9 cellular contexts compared by ENCODE assay signal in the genomic region with DNA sequence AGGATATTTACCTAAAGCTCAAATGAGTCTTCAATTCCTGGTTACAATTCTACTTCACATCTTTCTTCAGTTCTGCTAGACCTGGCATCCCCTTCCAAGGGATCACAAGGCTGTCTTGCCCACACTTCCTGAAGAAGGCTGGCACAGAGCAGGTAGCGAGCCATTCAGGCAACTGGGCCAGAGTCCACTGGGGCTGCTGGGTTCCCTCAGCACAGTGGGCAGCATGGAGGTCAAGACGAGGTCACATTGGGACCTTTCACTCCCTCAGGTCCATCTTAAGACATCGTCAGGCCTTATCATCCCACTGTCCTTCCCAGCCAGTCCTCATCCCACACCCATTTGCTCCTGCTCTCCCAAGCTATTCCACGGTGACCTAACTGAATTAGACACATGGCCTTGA.
A peak's percentile ranks its signal among the peaks of the same experiment; 100 is the strongest.
DNase-seq lines count a peak whose midpoint lies in the region; ATAC-seq and TF ChIP-seq lines count a peak whose summit lies in the region.
"Had no signal": no experiment of that assay in that cellular context is flagged by ENCODE, and none has a peak within 500 bp of the region (broad histone marks: within the 10 kb centered on the region; RNA-seq: fewer than 3 reads in every experiment).

No MANE protein-coding gene starts in this region.

- H3K27ac ChIP-seq in DOHH2 (ENCODE audit: low read depth, low read length), result peak overlapping the region; percentile 85
- H3K27ac ChIP-seq in esophagus muscularis mucosa (replicated peaks in 1 of 4), result peak overlapping the region in 3 of 4 donors; percentile 9 to 68 (median 51)
- H3K27ac ChIP-seq in skeletal muscle tissue (ENCODE audit: low read depth, low read length), result peak overlapping the region; percentile 36
- H3K27ac ChIP-seq: WERI-Rb-1 had no signal

- no peak for ATAC-seq in T-cell (replicated peaks in 1 of 4)
- ATAC-seq in GM18520 (IDR thresholded peaks at IDR 0.05; ENCODE audit: unreplicated experiment), result no peak
- no peak for ATAC-seq in HG02763 (IDR thresholded peaks at IDR 0.05; ENCODE audit: unreplicated experiment)

- DNase-seq in T-cell (no peak), esophagus muscularis mucosa (ENCODE audit: extremely low spot score) (no peak), NCI-H748 (lab: John Stamatoyannopoulos, UW; ENCODE audit: unreplicated experiment) (no peak), NCI-H1048 (lab: John Stamatoyannopoulos, UW) (no peak)
- DNase-seq: WERI-Rb-1 had no signal

- H3K4me3 ChIP-seq in DOHH2 (ENCODE audit: low read length) (peak overlapping the region; percentile 64), esophagus muscularis mucosa (no peak overlapping the region), skeletal muscle tissue (ENCODE audit: low read length in 3 of 3) (no peak overlapping the region)

- H3K4me1 Mint-ChIP-seq in T-cell, result peaks cover 55 to 60% (median 58%) of the 10 kb centered on the region in 3 donors

- TF ChIP-seq CTCF in DOHH2 (IDR thresholded peaks at IDR 0.05; ENCODE audit: low read depth, low read length, poor library complexity, severe bottlenecking) (no peak), esophagus muscularis mucosa (IDR thresholded peaks at IDR 0.05) (no peak)

- H3K27me3 Mint-ChIP-seq in T-cell, result no peaks in the 10 kb centered on the region

- H3K9me3 Mint-ChIP-seq in T-cell, result no peaks in the 10 kb centered on the region

- TF ChIP-seq EP300 in esophagus muscularis mucosa (IDR thresholded peaks at IDR 0.05), result no peak

- H4K20me1 ChIP-seq in DOHH2 (ENCODE audit: control insufficient read depth, insufficient read depth, low read depth, low read length), result no peaks in the 10 kb centered on the region

- H3K9ac ChIP-seq in skeletal muscle tissue (ENCODE audit: low read depth in 1 of 3, low read length in 3 of 3), result no peak overlapping the region

- TF ChIP-seq POLR2A in esophagus muscularis mucosa (IDR thresholded peaks at IDR 0.05; ENCODE audit: low read depth), result no peak

- peaks cover 13% of the 10 kb centered on the region for H3F3A ChIP-seq in DOHH2 (ENCODE audit: control insufficient read depth, insufficient read depth)

- POLR2A ChIA-PET in T-cell (lab: Charles Lee), result interaction anchor here in 1 of 2 donors (0.6 kb wide), 2 partner anchors 11 to 1243 kb away, joined by 3 read pairs; no protein-coding TSS in a partner anchor

- H3K79me2 ChIP-seq in DOHH2 (ENCODE audit: control insufficient read depth, low read length), result no peaks in the 10 kb centered on the region

- intact Hi-C loops in esophagus muscularis mucosa (cut with DNase I), result no loop called here

- peaks cover 48% of the 10 kb centered on the region for H3K36me3 Mint-ChIP-seq in T-cell

- H3K9me2 ChIP-seq in DOHH2 (replicated peaks; ENCODE audit: control insufficient read depth, low read length), result no peaks in the 10 kb centered on the region

- H3K9me3 ChIP-seq in DOHH2 (ENCODE audit: control insufficient read depth, insufficient read depth, low read length) (no peaks in the 10 kb centered on the region), esophagus muscularis mucosa (no peaks in the 10 kb centered on the region), skeletal muscle tissue (ENCODE audit: control insufficient read depth in 3 of 3, low read length in 3 of 3) (no peaks in the 10 kb centered on the region)

- peaks cover 7% of the 10 kb centered on the region; the same call in 1 of the 2 replicates for H3K36me3 ChIP-seq in DOHH2 (ENCODE audit: control insufficient read depth, low read length)
- peaks cover 0 to 20% (median 2%) of the 10 kb centered on the region in 4 donors for H3K36me3 ChIP-seq in esophagus muscularis mucosa
- H3K36me3 ChIP-seq in skeletal muscle tissue (ENCODE audit: control insufficient read depth in 3 of 3, insufficient read depth in 3 of 3, low read length in 3 of 3), result peaks cover 0 to 5% (median 0%) of the 10 kb centered on the region in 3 donors
- H3K36me3 ChIP-seq: WERI-Rb-1 had no signal

- peak overlapping the region; percentile 74 for H3K4me2 ChIP-seq in DOHH2 (ENCODE audit: low read length)

- H3K4me1 ChIP-seq in DOHH2 (ENCODE audit: control insufficient read depth, low read length) (peaks cover 65% of the 10 kb centered on the region), esophagus muscularis mucosa (peaks cover 9 to 22% (median 20%) of the 10 kb centered on the region in 4 donors), skeletal muscle tissue (ENCODE audit: control insufficient read depth in 3 of 3, insufficient read depth in 3 of 3, low read length in 3 of 3) (peaks cover 3 to 30% (median 4%) of the 10 kb centered on the region in 3 donors)

- H3K4me3 Mint-ChIP-seq in T-cell, result no peak overlapping the region

- H3K27ac Mint-ChIP-seq in T-cell, result peak overlapping the region; percentile 89 to 91

- 79% methylated on average over 4 of the region's 4 CpGs for WGBS in esophagus muscularis mucosa

- H3K27me3 ChIP-seq in DOHH2 (ENCODE audit: control insufficient read depth, low read length) (no peaks in the 10 kb centered on the region), esophagus muscularis mucosa (no peaks in the 10 kb centered on the region), skeletal muscle tissue (ENCODE audit: control insufficient read depth in 3 of 3, insufficient read depth in 3 of 3, low read length in 3 of 3) (no peaks in the 10 kb centered on the region)

- CTCF ChIA-PET in T-cell (lab: Charles Lee), result interaction anchor here in 1 of 2 donors (0.5 kb wide), 1 partner anchor 146 kb away, joined by 3 read pairs; no protein-coding TSS in a partner anchor
